8 cellular contexts compared by ENCODE assay signal in genomic region chr2:69946351-69947077, GRCh38. TPM values are rescaled to one million over a fixed set of nuclear protein-coding genes. Genes with fewer than 3 reads are reported as not detected.
A peak's percentile ranks its signal among the peaks of the same experiment; 100 is the strongest.
DNase-seq lines count a peak whose midpoint lies in the region; ATAC-seq and TF ChIP-seq lines count a peak whose summit lies in the region.

No MANE protein-coding gene starts in this region.

- TF ChIP-seq CTCF in type B pancreatic cell (conservative IDR thresholded peaks at IDR 0.05): no peak

- no peaks in the 10 kb centered on the region for H3K27me3 Mint-ChIP-seq in type B pancreatic cell

- DNase-seq in Right ventricle myocardium superior: no peak
- DNase-seq in Right ventricle myocardium inferior (ENCODE audit: missing footprints): no peak
- DNase-seq in UCSD-AML1 (lab: John Stamatoyannopoulos, UW; ENCODE audit: unreplicated experiment): peak; percentile 48
- DNase-seq in dermis microvascular lymphatic vessel endothelial cell (ENCODE audit: low read depth in 2 of 2): peak; percentile 9 to 60
- DNase-seq in stimulated activated CD4-positive, alpha-beta T cell treated with anti-CD3 and anti-CD28 coated beads, Interleukin-2, amount 100 ng/mL, for 24 hours: peak; percentile 20 to 48
- no peak for DNase-seq in type B pancreatic cell (ENCODE audit: extremely low spot score, unreplicated experiment)
- no peak for DNase-seq in substantia nigra (lab: John Stamatoyannopoulos, UW)

- intact Hi-C loops in Right ventricle myocardium superior (cut with DNase I) (no loop called here), Right ventricle myocardium inferior (cut with DNase I) (no loop called here)

- no peaks in the 10 kb centered on the region for H3K4me1 Mint-ChIP-seq in type B pancreatic cell (ENCODE audit: unreplicated experiment)

- peak; percentile 43 for ATAC-seq in Right ventricle myocardium superior (ENCODE audit: poor library complexity)
- ATAC-seq in Right ventricle myocardium inferior: no peak
- peak; percentile 83 for ATAC-seq in HG03521 (IDR thresholded peaks at IDR 0.05; ENCODE audit: unreplicated experiment)

- H3K36me3 Mint-ChIP-seq in type B pancreatic cell: peaks cover 10% of the 10 kb centered on the region

- H3K27ac ChIP-seq in substantia nigra (ENCODE audit: low read depth, low read length, poor library complexity, severe bottlenecking): no peak overlapping the region

- no peaks in the 10 kb centered on the region for H3K9me3 Mint-ChIP-seq in type B pancreatic cell

- no peak overlapping the region for H3K27ac Mint-ChIP-seq in type B pancreatic cell

- H3K4me3 Mint-ChIP-seq in type B pancreatic cell: no peak overlapping the region

RNA-seq across cellular contexts. Expression of gene ASPRV1, which starts 14.9 kb away (rescaled TPM):
- total RNA-seq in Right ventricle myocardium superior: 0.78 TPM
- total RNA-seq in Right ventricle myocardium inferior: 0.81 TPM
- under 0.01 and 0.25 TPM in 2 replicates for total RNA-seq in dermis microvascular lymphatic vessel endothelial cell
- total RNA-seq in type B pancreatic cell (ENCODE audit: low replicate concordance): 0.67 and 1.3 TPM in 2 replicates

RNA-seq across cellular contexts. Expression of gene MXD1, which starts 31.6 kb away (rescaled TPM):
- total RNA-seq in Right ventricle myocardium superior (5.1 TPM), Right ventricle myocardium inferior (4.6 TPM), dermis microvascular lymphatic vessel endothelial cell (2.6 and 4.3 TPM in 2 replicates), type B pancreatic cell (ENCODE audit: low replicate concordance) (14.0 and 23.1 TPM in 2 replicates)

RNA-seq across cellular contexts. Expression of gene SNRNP27, which starts 52.8 kb away (rescaled TPM):
- 54.6 TPM for total RNA-seq in Right ventricle myocardium superior
- total RNA-seq in Right ventricle myocardium inferior: 58.3 TPM
- total RNA-seq in dermis microvascular lymphatic vessel endothelial cell: 16.8 and 17.4 TPM in 2 replicates
- 35.3 and 43.1 TPM in 2 replicates for total RNA-seq in type B pancreatic cell (ENCODE audit: low replicate concordance)

Comparison
In these comparisons a context has a peak if more than half of its experiments do, and no peak if none do; other contexts are left out.
1. DNase-seq: peak in UCSD-AML1 (single experiment), dermis microvascular lymphatic vessel endothelial cell (2 of 2) and stimulated activated CD4-positive, alpha-beta T cell treated with anti-CD3 and anti-CD28 coated beads, Interleukin-2, amount 100 ng/mL, for 24 hours (2 of 2); none in Right ventricle myocardium superior (single experiment), Right ventricle myocardium inferior (single experiment), type B pancreatic cell (single experiment) and substantia nigra (0 of 49).